7 cellular contexts compared by ENCODE assay signal in genomic region chr4:16713271-16713670, GRCh38.
"Had no signal": no experiment of that assay in that cellular context is flagged by ENCODE, and none has a peak within 500 bp of the region (broad histone marks: within the 10 kb centered on the region; RNA-seq: fewer than 3 reads in every experiment).

No MANE protein-coding gene starts in this region.

- DNase-seq: GM23248, GOT3, H7, HFFc6, KBM-7 had no signal

- FAIRE-seq: HepG2 had no signal

- ATAC-seq: HCT116, HepG2 had no signal
